In the genomic region with DNA sequence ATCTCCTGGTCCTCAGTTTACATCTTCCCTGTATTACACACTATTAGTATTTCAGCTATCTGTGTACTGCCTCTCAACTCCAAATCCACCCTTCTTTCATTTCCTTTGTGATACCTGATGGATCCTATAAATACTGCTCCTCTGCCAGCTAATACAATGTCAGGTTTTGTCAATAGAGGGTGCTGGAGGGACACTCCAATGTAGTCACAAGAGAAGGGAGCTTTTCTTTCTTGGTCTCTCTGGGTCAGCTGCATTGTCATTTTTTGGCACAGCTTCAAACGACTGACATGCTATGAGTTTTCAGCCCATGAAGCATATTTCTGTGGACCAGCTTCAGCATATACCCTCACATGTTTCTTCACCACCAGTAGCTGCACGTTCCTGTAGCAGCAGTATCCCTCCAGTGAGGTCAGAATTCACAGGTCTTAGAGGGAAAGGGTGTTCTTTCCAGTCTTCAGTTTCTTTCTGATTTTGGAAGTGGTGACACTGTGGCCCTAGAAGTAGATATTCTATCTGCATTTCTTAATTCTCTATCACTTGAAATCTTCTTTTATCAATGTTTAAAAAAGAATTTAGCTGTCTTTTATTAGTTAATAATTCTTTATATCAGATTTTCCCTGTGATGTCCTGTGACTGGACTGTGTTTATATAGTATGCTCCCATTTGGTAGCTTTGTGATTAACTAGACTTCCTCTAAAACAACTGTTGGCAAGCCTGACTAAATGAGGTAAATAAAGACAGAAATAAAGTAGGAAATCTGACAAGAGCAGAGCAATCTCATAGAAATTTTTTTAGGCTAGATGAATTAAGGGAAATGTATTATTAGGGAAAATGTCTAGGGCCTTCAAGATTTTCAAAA, we compare ENCODE assay signal across 8 cellular contexts.
DNase-seq lines count a peak whose midpoint lies in the region; ATAC-seq, FAIRE-seq and TF ChIP-seq lines count a peak whose summit lies in the region.

No MANE protein-coding gene starts in this region.

- no peak overlapping the region for H3K27ac ChIP-seq in AG04450 (ENCODE audit: low read depth, low read length)
- no peak overlapping the region for H3K27ac ChIP-seq in K562 (ENCODE audit: extremely low read depth, low read depth, low read length)

- no peak overlapping the region for H3K4me2 ChIP-seq in K562 (ENCODE audit: insufficient read depth, low read length)

- H3K27me3 ChIP-seq in AG04450 (ENCODE audit: control insufficient read depth, insufficient read depth, low read length) (no peaks in the 10 kb centered on the region), K562 (ENCODE audit: control insufficient read depth in 2 of 2, insufficient read depth in 2 of 2, low read length in 2 of 2) (no peaks in the 10 kb centered on the region)

- H3K9me3 ChIP-seq in AG04450 (ENCODE audit: control insufficient read depth, insufficient read depth, low read length) (no peaks in the 10 kb centered on the region), K562 (replicated peaks; ENCODE audit: control insufficient read depth, insufficient read depth, low read depth, low read length) (no peaks in the 10 kb centered on the region)

- H3K4me1 ChIP-seq in K562 (replicated peaks in 1 of 2; ENCODE audit: control insufficient read depth in 2 of 2, insufficient read depth in 2 of 2, low read length in 2 of 2) = no peaks in the 10 kb centered on the region

- POLR2A ChIA-PET in AG04450 (lab: Yijun Ruan, JAX) (no interaction called here), K562 (lab: Yijun Ruan, JAX) (no interaction called here)

- in situ Hi-C loops in K562 (cut with MboI) = no loop called here

- no peak for TF ChIP-seq POLR2A in K562 (conservative IDR thresholded peaks at IDR 0.05)

- ATAC-seq in GM21360 (IDR thresholded peaks at IDR 0.05; ENCODE audit: unreplicated experiment) (peak; percentile 57), K562 (no peak), HG03175 (IDR thresholded peaks at IDR 0.05; ENCODE audit: unreplicated experiment) (no peak), Right ventricle myocardium inferior (no peak)

- H3K9me1 ChIP-seq in K562 (ENCODE audit: control insufficient read depth, insufficient read depth, low read length) = no peaks in the 10 kb centered on the region

- DNase-seq in AG04450 (ENCODE audit: low read depth, low spot score) (peak; percentile 7), NCI-H146 treated with DMSO at 0.1 percent for 48 hours (lab: John Stamatoyannopoulos, UW; ENCODE audit: unreplicated experiment) (peak; percentile 1), K562 (ENCODE audit: extremely low read depth in 1 of 4, low spot score in 3 of 4) (peak in 1 of 4 experiments; percentile 13), mucosa of gallbladder (ENCODE audit: low spot score) (peak; percentile 43), Right ventricle myocardium inferior (ENCODE audit: missing footprints) (no peak)
- no peak for DNase-seq in stimulated activated CD4-positive, alpha-beta T cell treated with anti-CD3 and anti-CD28 coated beads, Interleukin-12 subunit alpha, Interleukin-12 subunit beta, amount 100 ng/mL, for 4 hours

- FAIRE-seq in K562 (lab: Jason Lieb, UNC) = no peak

- TF ChIP-seq CTCF in AG04450 (IDR thresholded peaks at IDR 0.05; ENCODE audit: low read depth, low read length) = peak; percentile 62
- peak in 2 of 3 experiments; percentile 8 to 18; a peak in 2 of 6 replicates for TF ChIP-seq CTCF in K562 (IDR thresholded peaks at IDR 0.05 in 2 of 3, conservative IDR thresholded peaks at IDR 0.05 in 1 of 3; ENCODE audit: insufficient read depth in 2 of 3, low read depth in 1 of 3, low read length in 3 of 3)

- no peaks in the 10 kb centered on the region for H3K79me2 ChIP-seq in K562 (ENCODE audit: control insufficient read depth, insufficient read depth, low read length)

- no peaks in the 10 kb centered on the region for H3K36me3 ChIP-seq in K562 (ENCODE audit: control insufficient read depth, insufficient read depth, low read length)

- BruUV-seq in K562 (replicated peaks; lab: Mats Ljungman, UMichigan) = no TSS peak

- CTCF ChIA-PET in AG04450 (lab: Charles Lee) = interaction anchor here (0.6 to 7.7 kb wide), 16 partner anchors 9 to 603 kb away, joined by 3 to 243 read pairs (median 3); no protein-coding TSS in a partner anchor
- CTCF ChIA-PET in K562 (lab: Yijun Ruan, JAX; ENCODE audit: low intra/inter-chr PET ratio) = no interaction called here

- TF ChIP-seq RAD21 in K562 (CRISPR knock-in tag; conservative IDR thresholded peaks at IDR 0.05 in 1 of 2, IDR thresholded peaks at IDR 0.05 in 1 of 2) = no peak

- no peak overlapping the region for H3K9ac ChIP-seq in K562 (ENCODE audit: insufficient read depth in 1 of 2, low read depth in 2 of 2, low read length in 2 of 2)

- H2AFZ ChIP-seq in K562 (ENCODE audit: low read depth, low read length) = no peak overlapping the region

- H3K4me3 ChIP-seq in AG04450 (ENCODE audit: low read depth, low read length) = no peak overlapping the region
- no peak overlapping the region for H3K4me3 ChIP-seq in K562

- intact Hi-C loops in K562 (cut with micrococcal nuclease) (no loop called here), Right ventricle myocardium inferior (cut with DNase I) (no loop called here)

- H4K20me1 ChIP-seq in K562 (replicated peaks; ENCODE audit: control insufficient read depth, insufficient read depth, low read length) = no peaks in the 10 kb centered on the region

- TF ChIP-seq EP300 in K562 (IDR thresholded peaks at IDR 0.05; ENCODE audit: low read length) = no peak

- WGBS in K562 (ENCODE audit: insufficient coverage, low coverage, missing lambda C conversion rate) = 0% methylated on average over 2 of the region's 2 CpGs

TF ChIP-seq in K562, 482 proteins besides CTCF, POLR2A, EP300 and RAD21 (continues in another document):
- no peak for TF ChIP-seq CREM (IDR thresholded peaks at IDR 0.05; ENCODE audit: low read depth)
- no peak for TF ChIP-seq FOXK2 (conservative IDR thresholded peaks at IDR 0.05 in 1 of 2, IDR thresholded peaks at IDR 0.05 in 1 of 2; ENCODE audit: low read depth in 2 of 2)
- no peak for TF ChIP-seq ZNF696 (CRISPR knock-in tag; conservative IDR thresholded peaks at IDR 0.05)
- no peak for TF ChIP-seq SMARCE1 (IDR thresholded peaks at IDR 0.05)
- TF ChIP-seq, protein P1, sequence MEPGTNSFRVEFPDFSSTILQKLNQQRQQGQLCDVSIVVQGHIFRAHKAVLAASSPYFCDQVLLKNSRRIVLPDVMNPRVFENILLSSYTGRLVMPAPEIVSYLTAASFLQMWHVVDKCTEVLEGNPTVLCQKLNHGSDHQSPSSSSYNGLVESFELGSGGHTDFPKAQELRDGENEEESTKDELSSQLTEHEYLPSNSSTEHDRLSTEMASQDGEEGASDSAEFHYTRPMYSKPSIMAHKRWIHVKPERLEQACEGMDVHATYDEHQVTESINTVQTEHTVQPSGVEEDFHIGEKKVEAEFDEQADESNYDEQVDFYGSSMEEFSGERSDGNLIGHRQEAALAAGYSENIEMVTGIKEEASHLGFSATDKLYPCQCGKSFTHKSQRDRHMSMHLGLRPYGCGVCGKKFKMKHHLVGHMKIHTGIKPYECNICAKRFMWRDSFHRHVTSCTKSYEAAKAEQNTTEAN (CRISPR knock-in tag; IDR thresholded peaks at IDR 0.05) = no peak
- no peak for TF ChIP-seq MYBL2 (IDR thresholded peaks at IDR 0.05; ENCODE audit: low read depth)
- TF ChIP-seq MYBL2 (CRISPR knock-in tag; IDR thresholded peaks at IDR 0.05; ENCODE audit: borderline replicate concordance) = no peak
- TF ChIP-seq IRF9 (tag; IDR thresholded peaks at IDR 0.05) = no peak
- no peak for TF ChIP-seq ZBTB34 (CRISPR knock-in tag; IDR thresholded peaks at IDR 0.05)
- no peak for TF ChIP-seq SMARCB1 (IDR thresholded peaks at IDR 0.05; ENCODE audit: insufficient read length, low read depth)
- no peak for TF ChIP-seq SMAD4 (CRISPR knock-in tag; conservative IDR thresholded peaks at IDR 0.05)
- TF ChIP-seq, protein P2, sequence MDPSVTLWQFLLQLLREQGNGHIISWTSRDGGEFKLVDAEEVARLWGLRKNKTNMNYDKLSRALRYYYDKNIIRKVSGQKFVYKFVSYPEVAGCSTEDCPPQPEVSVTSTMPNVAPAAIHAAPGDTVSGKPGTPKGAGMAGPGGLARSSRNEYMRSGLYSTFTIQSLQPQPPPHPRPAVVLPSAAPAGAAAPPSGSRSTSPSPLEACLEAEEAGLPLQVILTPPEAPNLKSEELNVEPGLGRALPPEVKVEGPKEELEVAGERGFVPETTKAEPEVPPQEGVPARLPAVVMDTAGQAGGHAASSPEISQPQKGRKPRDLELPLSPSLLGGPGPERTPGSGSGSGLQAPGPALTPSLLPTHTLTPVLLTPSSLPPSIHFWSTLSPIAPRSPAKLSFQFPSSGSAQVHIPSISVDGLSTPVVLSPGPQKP (CRISPR knock-in tag; IDR thresholded peaks at IDR 0.05) = no peak
- no peak for TF ChIP-seq CCAR2 (IDR thresholded peaks at IDR 0.05; ENCODE audit: low read depth, low read length)

Comparison
In these comparisons a context has a peak if more than half of its experiments do, and no peak if none do; other contexts are left out.
1. DNase-seq: peak in AG04450 (single experiment), NCI-H146 treated with DMSO at 0.1 percent for 48 hours (single experiment) and mucosa of gallbladder (single experiment); none in stimulated activated CD4-positive, alpha-beta T cell treated with anti-CD3 and anti-CD28 coated beads, Interleukin-12 subunit alpha, Interleukin-12 subunit beta, amount 100 ng/mL, for 4 hours (single experiment) and Right ventricle myocardium inferior (single experiment).